ENCODE assay signal across 8 cellular contexts in the genomic region with DNA sequence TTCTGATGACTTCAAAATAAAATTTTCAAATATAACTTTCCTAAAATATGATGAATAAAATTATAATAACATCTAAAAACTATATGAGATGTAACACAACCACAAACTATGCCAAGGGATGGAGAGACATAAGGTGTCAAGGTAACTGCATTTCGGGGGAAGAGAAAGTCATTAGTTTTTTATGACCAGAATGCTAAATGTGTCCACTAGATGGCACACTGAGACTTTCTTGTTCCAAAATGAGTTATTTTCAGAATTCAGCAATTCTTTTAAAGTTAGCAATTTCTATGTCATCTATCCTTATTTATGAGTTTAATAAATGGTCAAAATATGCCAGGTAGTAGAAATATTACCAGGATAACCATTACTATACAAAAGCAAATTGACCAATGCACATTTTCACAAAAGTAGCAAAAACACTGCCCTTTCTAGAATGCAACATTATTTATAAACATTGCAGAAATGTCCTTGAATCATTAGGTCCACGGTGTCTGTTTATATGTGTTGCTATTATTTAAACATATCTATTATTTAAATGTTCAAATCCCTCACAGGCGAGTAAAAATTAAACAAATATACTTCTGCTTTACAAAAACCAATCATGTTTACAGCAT.
DNase-seq lines count a peak whose midpoint lies in the region; ATAC-seq and TF ChIP-seq lines count a peak whose summit lies in the region.

No MANE protein-coding gene starts in this region.

- no peak overlapping the region for H3K27ac Mint-ChIP-seq in MCF 10A (ENCODE audit: low read depth, unreplicated experiment)

- TF ChIP-seq POLR2A in NB4 (IDR thresholded peaks at IDR 0.05; ENCODE audit: extremely low read depth, insufficient read length) = no peak

- no peaks in the 10 kb centered on the region for H4K20me1 ChIP-seq in DND-41 (ENCODE audit: insufficient read depth, low read length)

- CTCF ChIA-PET in MCF 10A (lab: Yijun Ruan, JAX) = interaction anchor here (0.6 to 2.0 kb wide), 8 partner anchors 9 to 656 kb away, joined by 3 to 11 read pairs (median 6); no protein-coding TSS in a partner anchor

- ATAC-seq in DND-41 (ENCODE audit: insufficient read depth, low read depth) (peak; percentile 55; the same call in 1 of the 3 replicates), GM21390 (IDR thresholded peaks at IDR 0.05; ENCODE audit: unreplicated experiment) (no peak), GM21381 (IDR thresholded peaks at IDR 0.05; ENCODE audit: unreplicated experiment) (no peak)

- no peaks in the 10 kb centered on the region for H3K79me2 ChIP-seq in DND-41 (ENCODE audit: insufficient read depth, low read length)

- no peaks in the 10 kb centered on the region for H3K4me1 ChIP-seq in DND-41 (ENCODE audit: insufficient read depth, low read length)
- peaks cover 0 to 6% (median 0%) of the 10 kb centered on the region in 4 donors for H3K4me1 ChIP-seq in liver (ENCODE audit: control insufficient read depth in 4 of 4, insufficient read depth in 4 of 4, low read length in 3 of 4)

- H3K4me3 ChIP-seq in DND-41 (ENCODE audit: low read depth in 1 of 2, low read length in 2 of 2) (no peak overlapping the region), NB4 (ENCODE audit: low read depth, low read length) (no peak overlapping the region), liver (ENCODE audit: low read depth in 1 of 3, low read length in 3 of 3) (no peak overlapping the region)

- TF ChIP-seq CTCF in 22Rv1 (IDR thresholded peaks at IDR 0.05) (peak; percentile 85), DND-41 (IDR thresholded peaks at IDR 0.05; ENCODE audit: borderline replicate concordance, extremely low read depth, low read length, poor library complexity, severe bottlenecking) (peak; percentile 85), NB4 (IDR thresholded peaks at IDR 0.05; ENCODE audit: low read depth, low read length) (peak; percentile 45), MCF 10A (IDR thresholded peaks at IDR 0.05; ENCODE audit: unreplicated experiment) (peak; percentile 51), liver (IDR thresholded peaks at IDR 0.05; ENCODE audit: low read depth, low read length, missing input control) (peak; percentile 63)

- intact Hi-C loops in MCF 10A (cut with micrococcal nuclease) = loop anchor here (1.0 to 2.0 kb wide), 2 partner anchors 154 to 582 kb away; no protein-coding TSS in a partner anchor

- no TSS peak for BruUV-seq in MCF 10A (replicated peaks; lab: Mats Ljungman, UMichigan)

- H2AFZ ChIP-seq in DND-41 (ENCODE audit: low read depth, low read length) = no peak overlapping the region

- no peaks in the 10 kb centered on the region for H3K27me3 ChIP-seq in DND-41 (ENCODE audit: insufficient read depth, low read length, poor library complexity)
- H3K27me3 ChIP-seq in liver (ENCODE audit: control insufficient read depth in 4 of 4, insufficient read depth in 4 of 4, low read length in 3 of 4) = no peaks in the 10 kb centered on the region

- peak; percentile 84 to 85 for TF ChIP-seq RAD21 in liver (IDR thresholded peaks at IDR 0.05)

- no peaks in the 10 kb centered on the region for H3K9me3 Mint-ChIP-seq in MCF 10A (ENCODE audit: unreplicated experiment)

- H3K36me3 Mint-ChIP-seq in MCF 10A (ENCODE audit: insufficient read depth, unreplicated experiment) = no peaks in the 10 kb centered on the region

- POLR2A ChIA-PET in MCF 10A (lab: Yijun Ruan, JAX) = interaction anchor here (0.8 kb wide), 1 partner anchor 583 kb away, joined by 4 read pairs; no protein-coding TSS in a partner anchor

- H3K27me3 Mint-ChIP-seq in MCF 10A (ENCODE audit: insufficient read depth, unreplicated experiment) = no peaks in the 10 kb centered on the region

- H3K9ac ChIP-seq in DND-41 (ENCODE audit: low read depth, low read length) (no peak overlapping the region), liver (ENCODE audit: low read depth in 1 of 2, low read length in 2 of 2) (no peak overlapping the region)

- no peak for DNase-seq in DND-41
- DNase-seq in NB4 (ENCODE audit: low read depth) = peak; percentile 51
- DNase-seq in MCF 10A (ENCODE audit: unreplicated experiment) = peak; percentile 55
- no peak for DNase-seq in islet precursor cell

- H3K36me3 ChIP-seq in DND-41 (ENCODE audit: insufficient read depth, low read length) (no peaks in the 10 kb centered on the region), liver (ENCODE audit: control insufficient read depth in 4 of 4, insufficient read depth in 3 of 4, low read depth in 1 of 4, low read length in 3 of 4) (no peaks in the 10 kb centered on the region)

- no peak overlapping the region for H3K4me2 ChIP-seq in DND-41 (ENCODE audit: insufficient read depth, low read length)

- no peaks in the 10 kb centered on the region for H3K9me3 ChIP-seq in DND-41 (ENCODE audit: insufficient read depth, low read length, severe bottlenecking)
- H3K9me3 ChIP-seq in liver (ENCODE audit: control insufficient read depth in 4 of 4, low read length in 3 of 4) = no peaks in the 10 kb centered on the region

- H3K4me1 Mint-ChIP-seq in MCF 10A (ENCODE audit: insufficient read depth, unreplicated experiment) = no peaks in the 10 kb centered on the region

- no peak overlapping the region for H3K4me3 Mint-ChIP-seq in MCF 10A (ENCODE audit: unreplicated experiment)

- WGBS in liver = 19% methylated on average over 3 of the region's 3 CpGs

- H3K27ac ChIP-seq in 22Rv1 (no peak overlapping the region), DND-41 (ENCODE audit: low read length) (no peak overlapping the region), liver (ENCODE audit: low read depth in 1 of 2, low read length in 2 of 2) (no peak overlapping the region)

TF ChIP-seq in liver, 16 proteins besides CTCF, POLR2A, EP300 and RAD21:
- TF ChIP-seq FOXA2 (IDR thresholded peaks at IDR 0.05) (no peak), RXRA (IDR thresholded peaks at IDR 0.05) (no peak), JUND (IDR thresholded peaks at IDR 0.05) (no peak), HNF4A (conservative IDR thresholded peaks at IDR 0.05) (no peak), NR2F2 (IDR thresholded peaks at IDR 0.05) (no peak), EGR1 (IDR thresholded peaks at IDR 0.05; ENCODE audit: low read depth in 2 of 2) (no peak), YY1 (IDR thresholded peaks at IDR 0.05) (no peak), GABPA (IDR thresholded peaks at IDR 0.05 in 1 of 2, conservative IDR thresholded peaks at IDR 0.05 in 1 of 2) (no peak), FOXA1 (IDR thresholded peaks at IDR 0.05) (no peak), HNF4G (IDR thresholded peaks at IDR 0.05) (no peak), TAF1 (conservative IDR thresholded peaks at IDR 0.05) (no peak), SP1 (IDR thresholded peaks at IDR 0.05) (no peak)
- TF ChIP-seq, protein P1, sequence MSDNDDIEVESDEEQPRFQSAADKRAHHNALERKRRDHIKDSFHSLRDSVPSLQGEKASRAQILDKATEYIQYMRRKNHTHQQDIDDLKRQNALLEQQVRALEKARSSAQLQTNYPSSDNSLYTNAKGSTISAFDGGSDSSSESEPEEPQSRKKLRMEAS (IDR thresholded peaks at IDR 0.05) = no peak
- TF ChIP-seq, protein P2, sequence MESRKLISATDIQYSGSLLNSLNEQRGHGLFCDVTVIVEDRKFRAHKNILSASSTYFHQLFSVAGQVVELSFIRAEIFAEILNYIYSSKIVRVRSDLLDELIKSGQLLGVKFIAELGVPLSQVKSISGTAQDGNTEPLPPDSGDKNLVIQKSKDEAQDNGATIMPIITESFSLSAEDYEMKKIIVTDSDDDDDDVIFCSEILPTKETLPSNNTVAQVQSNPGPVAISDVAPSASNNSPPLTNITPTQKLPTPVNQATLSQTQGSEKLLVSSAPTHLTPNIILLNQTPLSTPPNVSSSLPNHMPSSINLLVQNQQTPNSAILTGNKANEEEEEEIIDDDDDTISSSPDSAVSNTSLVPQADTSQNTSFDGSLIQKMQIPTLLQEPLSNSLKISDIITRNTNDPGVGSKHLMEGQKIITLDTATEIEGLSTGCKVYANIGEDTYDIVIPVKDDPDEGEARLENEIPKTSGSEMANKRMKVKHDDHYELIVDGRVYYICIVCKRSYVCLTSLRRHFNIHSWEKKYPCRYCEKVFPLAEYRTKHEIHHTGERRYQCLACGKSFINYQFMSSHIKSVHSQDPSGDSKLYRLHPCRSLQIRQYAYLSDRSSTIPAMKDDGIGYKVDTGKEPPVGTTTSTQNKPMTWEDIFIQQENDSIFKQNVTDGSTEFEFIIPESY (IDR thresholded peaks at IDR 0.05) = no peak
- TF ChIP-seq, protein P3, sequence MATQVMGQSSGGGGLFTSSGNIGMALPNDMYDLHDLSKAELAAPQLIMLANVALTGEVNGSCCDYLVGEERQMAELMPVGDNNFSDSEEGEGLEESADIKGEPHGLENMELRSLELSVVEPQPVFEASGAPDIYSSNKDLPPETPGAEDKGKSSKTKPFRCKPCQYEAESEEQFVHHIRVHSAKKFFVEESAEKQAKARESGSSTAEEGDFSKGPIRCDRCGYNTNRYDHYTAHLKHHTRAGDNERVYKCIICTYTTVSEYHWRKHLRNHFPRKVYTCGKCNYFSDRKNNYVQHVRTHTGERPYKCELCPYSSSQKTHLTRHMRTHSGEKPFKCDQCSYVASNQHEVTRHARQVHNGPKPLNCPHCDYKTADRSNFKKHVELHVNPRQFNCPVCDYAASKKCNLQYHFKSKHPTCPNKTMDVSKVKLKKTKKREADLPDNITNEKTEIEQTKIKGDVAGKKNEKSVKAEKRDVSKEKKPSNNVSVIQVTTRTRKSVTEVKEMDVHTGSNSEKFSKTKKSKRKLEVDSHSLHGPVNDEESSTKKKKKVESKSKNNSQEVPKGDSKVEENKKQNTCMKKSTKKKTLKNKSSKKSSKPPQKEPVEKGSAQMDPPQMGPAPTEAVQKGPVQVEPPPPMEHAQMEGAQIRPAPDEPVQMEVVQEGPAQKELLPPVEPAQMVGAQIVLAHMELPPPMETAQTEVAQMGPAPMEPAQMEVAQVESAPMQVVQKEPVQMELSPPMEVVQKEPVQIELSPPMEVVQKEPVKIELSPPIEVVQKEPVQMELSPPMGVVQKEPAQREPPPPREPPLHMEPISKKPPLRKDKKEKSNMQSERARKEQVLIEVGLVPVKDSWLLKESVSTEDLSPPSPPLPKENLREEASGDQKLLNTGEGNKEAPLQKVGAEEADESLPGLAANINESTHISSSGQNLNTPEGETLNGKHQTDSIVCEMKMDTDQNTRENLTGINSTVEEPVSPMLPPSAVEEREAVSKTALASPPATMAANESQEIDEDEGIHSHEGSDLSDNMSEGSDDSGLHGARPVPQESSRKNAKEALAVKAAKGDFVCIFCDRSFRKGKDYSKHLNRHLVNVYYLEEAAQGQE (IDR thresholded peaks at IDR 0.05) = no peak
TF ChIP-seq in liver: peak in this region for 0.

Comparison
In these comparisons a context has a peak if more than half of its experiments do, and no peak if none do; other contexts are left out.
1. DNase-seq: peak in NB4 (single experiment) and MCF 10A (single experiment); none in DND-41 (single experiment) and islet precursor cell (single experiment).
2. Peak in every context shown above with its lines, with median percentiles within 50 percentile points of each other: CTCF ChIP-seq.